ENCODE assay signal across 20 cellular contexts in the genomic region with DNA sequence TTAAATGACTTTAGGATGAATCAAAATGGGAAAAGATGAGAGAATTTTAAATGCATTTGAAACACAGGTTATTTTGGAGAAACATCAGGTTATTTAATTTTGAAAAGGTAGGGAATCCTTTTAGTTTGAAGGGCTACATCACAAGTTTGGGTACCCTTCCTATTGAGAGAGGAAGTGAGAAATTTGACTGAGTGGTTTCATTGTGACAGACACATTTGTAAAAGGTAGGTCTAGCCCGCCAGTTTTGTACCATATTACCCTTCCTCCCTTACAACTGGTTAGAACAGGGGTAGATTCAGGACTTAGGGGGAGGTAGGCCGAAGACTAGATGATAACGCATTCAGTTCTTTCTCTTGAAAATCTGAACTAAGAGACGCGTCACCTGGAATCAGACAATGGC.
A peak's percentile ranks its signal among the peaks of the same experiment; 100 is the strongest.
DNase-seq lines count a peak whose midpoint lies in the region; ATAC-seq, FAIRE-seq and TF ChIP-seq lines count a peak whose summit lies in the region.
"Had no signal": no experiment of that assay in that cellular context is flagged by ENCODE, and none has a peak within 500 bp of the region (broad histone marks: within the 10 kb centered on the region; RNA-seq: fewer than 3 reads in every experiment).

No MANE protein-coding gene starts in this region.

- H2BK15ac ChIP-seq in H1 (ENCODE audit: low read length), result no peak overlapping the region

- peaks cover 0 to 2% (median 0%) of the 10 kb centered on the region in 4 experiments; a peak in 1 of 7 replicates for H3K4me1 ChIP-seq in H1 (replicated peaks in 1 of 4; ENCODE audit: control insufficient read depth in 3 of 4, insufficient read depth in 4 of 4, low read length in 3 of 4)

- H3K27me3 ChIP-seq in H1 (replicated peaks in 1 of 4; ENCODE audit: control insufficient read depth in 3 of 4, extremely low read depth in 1 of 4, insufficient read depth in 3 of 4, low read length in 3 of 4), result no peaks in the 10 kb centered on the region

- no peak overlapping the region for H4K5ac ChIP-seq in H1 (ENCODE audit: insufficient read length, low read depth, low read length)

- H3K4me1 Mint-ChIP-seq in T-helper 2 cell treated with Interferon-gamma antibody and Interleukin-4, amounts not matched to agents 5 μg/mL and 100 μg/mL, for 36 hours (ENCODE audit: low read depth), result no peaks in the 10 kb centered on the region
- H3K4me1 Mint-ChIP-seq: CD4-positive, CD25-positive, alpha-beta regulatory T cell; T-helper 17 cell had no signal

- no peaks in the 10 kb centered on the region for H3K36me3 ChIP-seq in H1 (ENCODE audit: control insufficient read depth in 2 of 4, insufficient read depth in 4 of 4, low read length in 3 of 4)

- FAIRE-seq in GM19239 (lab: Jason Lieb, UNC) (peak; percentile 26), H1 (lab: Jason Lieb, UNC) (no peak)
- FAIRE-seq: G401.6 had no signal

- H3K9ac ChIP-seq in H1 (replicated peaks in 1 of 4; ENCODE audit: extremely low read depth in 1 of 4, low read depth in 3 of 4, low read length in 3 of 4), result no peak overlapping the region

- H3K23me2 ChIP-seq in H1 (ENCODE audit: low read depth, low read length), result no peaks in the 10 kb centered on the region

- no peak overlapping the region for H2BK5ac ChIP-seq in H1 (ENCODE audit: low read depth, low read length)

- no peak for TF ChIP-seq POLR2A in H1 (IDR thresholded peaks at IDR 0.05; ENCODE audit: control extremely low read depth in 1 of 2, low read depth in 2 of 2, low read length in 2 of 2)

- POLR2A ChIA-PET in H1 (lab: Charles Lee; ENCODE audit: partially characterized antibody), result no interaction called here

- H3K4me3 Mint-ChIP-seq in T-helper 2 cell treated with Interferon-gamma antibody and Interleukin-4, amounts not matched to agents 5 μg/mL and 100 μg/mL, for 36 hours, result no peak overlapping the region
- H3K4me3 Mint-ChIP-seq: CD4-positive, CD25-positive, alpha-beta regulatory T cell; T-helper 17 cell had no signal

- no peak overlapping the region for H2BK12ac ChIP-seq in H1 (ENCODE audit: low read depth, low read length)

- H3K9me3 Mint-ChIP-seq in T-helper 2 cell treated with Interferon-gamma antibody and Interleukin-4, amounts not matched to agents 5 μg/mL and 100 μg/mL, for 36 hours, result no peaks in the 10 kb centered on the region

- TF ChIP-seq EP300 in H1 (IDR thresholded peaks at IDR 0.05; ENCODE audit: borderline replicate concordance in 1 of 2, low read depth in 2 of 2, low read length in 2 of 2), result no peak

- 0 out of 2 replicates have a peak overlapping the region, but pooled peaks have one; percentile 15 for H2AFZ ChIP-seq in H1 (ENCODE audit: low read length)

- peaks cover 2% of the 10 kb centered on the region for H3K27me3 Mint-ChIP-seq in T-helper 2 cell treated with Interferon-gamma antibody and Interleukin-4, amounts not matched to agents 5 μg/mL and 100 μg/mL, for 36 hours (ENCODE audit: low read depth)
- H3K27me3 Mint-ChIP-seq: CD4-positive, CD25-positive, alpha-beta regulatory T cell had no signal

- no peak overlapping the region for H3K23ac ChIP-seq in H1 (ENCODE audit: insufficient read length)

- no peak overlapping the region for H3K14ac ChIP-seq in H1 (ENCODE audit: insufficient read length)

- no peak overlapping the region for H2BK20ac ChIP-seq in H1 (ENCODE audit: low read length)

- no peaks in the 10 kb centered on the region for H3K9me3 ChIP-seq in H1 (ENCODE audit: insufficient read depth in 2 of 2, low read depth in 1 of 2, low read length in 1 of 2)

- no peaks in the 10 kb centered on the region for H4K20me1 ChIP-seq in H1 (replicated peaks in 1 of 2; ENCODE audit: control insufficient read depth in 1 of 2, insufficient read depth in 2 of 2, low read length in 2 of 2)

- H3K79me1 ChIP-seq in H1 (ENCODE audit: low read depth, low read length), result no peaks in the 10 kb centered on the region

- H3K4ac ChIP-seq in H1 (replicated peaks; ENCODE audit: insufficient read length, low read depth, low read length), result no peak overlapping the region

- H3K79me2 ChIP-seq in H1 (ENCODE audit: control insufficient read depth in 1 of 2, insufficient read depth in 2 of 2, low read length in 2 of 2), result no peaks in the 10 kb centered on the region

- 97% methylated on average over 5 of the region's 5 CpGs; no CpG with 5 or more reads in 1 of the 2 experiments for WGBS in H1 (ENCODE audit: extremely low coverage in 1 of 2, insufficient coverage in 1 of 2, insufficient read length in 1 of 2, insufficient replicate concordance in 2 of 2, low coverage in 1 of 2, low lambda C conversion rate in 2 of 2, missing lambda C conversion rate in 1 of 2), 2 experiments

- H3K4me3 ChIP-seq in GM12865 (ENCODE audit: low read depth, low read length), result no peak overlapping the region
- H3K4me3 ChIP-seq in H1 (ENCODE audit: extremely low read depth in 1 of 4, insufficient read depth in 2 of 4, low read depth in 3 of 4, low read length in 4 of 4), result no peak overlapping the region

- no peak overlapping the region for H4K91ac ChIP-seq in H1 (replicated peaks; ENCODE audit: insufficient read length, low read length)

- peak; percentile 56 for ATAC-seq in HG02885 (IDR thresholded peaks at IDR 0.05; ENCODE audit: poor library complexity, unreplicated experiment)
- no peak for ATAC-seq in GM18870 (IDR thresholded peaks at IDR 0.05; ENCODE audit: unreplicated experiment)
- ATAC-seq: Panc1, T-helper 17 cell had no signal

- H3K4me2 ChIP-seq in H1 (ENCODE audit: insufficient read depth in 1 of 2, low read depth in 2 of 2, low read length in 2 of 2), result no peak overlapping the region

- CTCF ChIA-PET in H1 (lab: Charles Lee; ENCODE audit: partially characterized antibody), result no interaction called here

- no peak overlapping the region for H3K27ac ChIP-seq in H1 (ENCODE audit: low read depth, low read length)

- H3K27ac Mint-ChIP-seq in T-helper 2 cell treated with Interferon-gamma antibody and Interleukin-4, amounts not matched to agents 5 μg/mL and 100 μg/mL, for 36 hours, result no peak overlapping the region
- H3K27ac Mint-ChIP-seq: CD4-positive, CD25-positive, alpha-beta regulatory T cell; T-helper 17 cell had no signal

- no peaks in the 10 kb centered on the region for H3K36me3 Mint-ChIP-seq in T-helper 2 cell treated with Interferon-gamma antibody and Interleukin-4, amounts not matched to agents 5 μg/mL and 100 μg/mL, for 36 hours (ENCODE audit: low read depth)
- H3K36me3 Mint-ChIP-seq: CD4-positive, CD25-positive, alpha-beta regulatory T cell had no signal

- no peak overlapping the region for H4K8ac ChIP-seq in H1 (ENCODE audit: extremely low read depth, insufficient read depth, low read length)

- no peak overlapping the region for H3K18ac ChIP-seq in H1 (ENCODE audit: extremely low read depth, low read length)

- TF ChIP-seq CTCF in GM12865 (IDR thresholded peaks at IDR 0.05; ENCODE audit: insufficient read depth, low read depth, low read length, missing control alignments) (no peak), H1 (IDR thresholded peaks at IDR 0.05; ENCODE audit: control extremely low read depth in 1 of 3, insufficient read depth in 1 of 3, low read depth in 1 of 3, low read length in 3 of 3) (no peak)

- peak; percentile 2 for DNase-seq in GM12865 (ENCODE audit: low read depth)
- no peak for DNase-seq in GM19239 (ENCODE audit: insufficient read length, low spot score)
- DNase-seq in H1 (ENCODE audit: low read depth in 1 of 2, low spot score in 2 of 2), result no peak
- DNase-seq in T-helper 2 cell treated with Interferon-gamma antibody and Interleukin-4, amounts not matched to agents 5 μg/mL and 100 μg/mL, for 36 hours (ENCODE audit: low spot score), result no peak
- no peak for DNase-seq in NCI-H1930 (lab: John Stamatoyannopoulos, UW)
- DNase-seq in NOMO-1 treated with dmso at 0.1 percent for 144 hours (lab: John Stamatoyannopoulos, UW; ENCODE audit: unreplicated experiment), result no peak
- DNase-seq: 8988T; CD4-positive, CD25-positive, alpha-beta regulatory T cell; COR-L47; HCEC 1CT; KG1; NCI-H1417 treated with DMSO at 0.1 percent for 48 hours; NCI-H187 treated with DMSO at 0.1 percent for 48 hours; NCI-H524; NCI-H82; T-helper 17 cell had no signal

- no peak overlapping the region for H2BK120ac ChIP-seq in H1 (replicated peaks; ENCODE audit: low read depth, low read length)

- H2AK5ac ChIP-seq in H1 (ENCODE audit: low read depth, low read length), result no peak overlapping the region

- TF ChIP-seq RAD21 in H1 (IDR thresholded peaks at IDR 0.05 in 1 of 2, conservative IDR thresholded peaks at IDR 0.05 in 1 of 2; ENCODE audit: low read depth in 2 of 2, low read length in 2 of 2), result no peak

- no peak overlapping the region for H3K56ac ChIP-seq in H1 (replicated peaks; ENCODE audit: insufficient read length, low read depth, low read length)

TF ChIP-seq in H1, 55 proteins besides CTCF, POLR2A, EP300 and RAD21 (continues in another document):
- no peak for TF ChIP-seq SP4 (IDR thresholded peaks at IDR 0.05; ENCODE audit: low read length)
- TF ChIP-seq RXRA (IDR thresholded peaks at IDR 0.05; ENCODE audit: insufficient read depth, low read depth, low read length), result no peak
- TF ChIP-seq BCL11A (IDR thresholded peaks at IDR 0.05; ENCODE audit: low read depth in 2 of 2, low read length in 2 of 2), result no peak
- TF ChIP-seq SP2 (IDR thresholded peaks at IDR 0.05; ENCODE audit: low read length), result no peak
- TF ChIP-seq SRF (IDR thresholded peaks at IDR 0.05; ENCODE audit: low read depth, low read length), result no peak
- no peak for TF ChIP-seq TBP (IDR thresholded peaks at IDR 0.05; ENCODE audit: low read depth, low read length)
- no peak for TF ChIP-seq ZNF274 (IDR thresholded peaks at IDR 0.05; ENCODE audit: borderline replicate concordance, extremely low read depth, low read length)
- TF ChIP-seq E2F6 (IDR thresholded peaks at IDR 0.05), result no peak
- TF ChIP-seq SP1 (IDR thresholded peaks at IDR 0.05; ENCODE audit: low read depth, low read length), result no peak
- no peak for TF ChIP-seq CHD2 (IDR thresholded peaks at IDR 0.05; ENCODE audit: low read length)
- no peak for TF ChIP-seq KDM1A (IDR thresholded peaks at IDR 0.05; ENCODE audit: borderline replicate concordance, low read length)
- TF ChIP-seq TCF12 (IDR thresholded peaks at IDR 0.05; ENCODE audit: low read depth, low read length), result no peak
- TF ChIP-seq TAF1 (IDR thresholded peaks at IDR 0.05; ENCODE audit: low read depth, low read length), result no peak
- TF ChIP-seq CREB1 (IDR thresholded peaks at IDR 0.05), result no peak
- TF ChIP-seq CEBPB (IDR thresholded peaks at IDR 0.05; ENCODE audit: low read depth, low read length), result no peak
- TF ChIP-seq SIRT6 (IDR thresholded peaks at IDR 0.05; ENCODE audit: low read length), result no peak
